In the genomic region with DNA sequence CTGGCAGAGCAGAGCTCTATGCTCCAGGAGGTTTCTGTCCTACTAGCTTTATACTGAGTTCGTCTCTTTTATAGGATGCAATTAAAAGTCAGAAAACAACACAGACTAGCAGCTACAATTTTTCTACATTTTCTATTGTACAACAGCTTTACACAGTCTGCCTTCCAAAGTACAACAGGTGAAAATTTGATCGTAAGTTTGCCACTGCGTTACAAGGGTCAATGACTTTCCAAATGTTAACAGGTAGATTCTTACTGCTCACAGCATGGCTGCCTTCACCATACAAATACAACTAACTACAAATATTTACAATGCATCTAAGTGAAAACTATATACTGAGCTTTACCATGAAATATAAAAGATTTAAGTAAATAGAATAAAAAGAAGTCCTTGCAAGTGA, we compare ENCODE assay signal across 2 cellular contexts.
TF ChIP-seq lines count a peak whose summit lies in the region.

No MANE protein-coding gene starts in this region.

TF ChIP-seq in liver, 16 proteins besides CTCF, POLR2A, EP300 and RAD21 (continued from another document):
- TF ChIP-seq REST (IDR thresholded peaks at IDR 0.05) (no peak), EGR1 (IDR thresholded peaks at IDR 0.05; ENCODE audit: low read depth in 2 of 2) (no peak), MAX (IDR thresholded peaks at IDR 0.05) (no peak), RXRA (IDR thresholded peaks at IDR 0.05) (peak; percentile 18 to 52)

TF ChIP-seq in HepG2, 621 proteins besides CTCF, POLR2A, EP300 and RAD21 (continued from another document):
- TF ChIP-seq FUBP1 (CRISPR knock-in tag; IDR thresholded peaks at IDR 0.05; ENCODE audit: borderline replicate concordance) (no peak), ZNF12 (CRISPR knock-in tag; IDR thresholded peaks at IDR 0.05) (no peak), AKAP8 (CRISPR knock-in tag; IDR thresholded peaks at IDR 0.05) (no peak), ZNF263 (CRISPR knock-in tag; IDR thresholded peaks at IDR 0.05) (no peak), ZMAT5 (CRISPR knock-in tag; IDR thresholded peaks at IDR 0.05; ENCODE audit: borderline replicate concordance, low read depth) (no peak), ZSCAN20 (CRISPR knock-in tag; IDR thresholded peaks at IDR 0.05; ENCODE audit: borderline replicate concordance) (no peak), ZNF180 (CRISPR knock-in tag; IDR thresholded peaks at IDR 0.05; ENCODE audit: borderline replicate concordance, low read depth) (no peak), ZBTB1 (CRISPR knock-in tag; IDR thresholded peaks at IDR 0.05; ENCODE audit: borderline replicate concordance) (no peak), FOXC1 (CRISPR knock-in tag; IDR thresholded peaks at IDR 0.05; ENCODE audit: borderline replicate concordance) (no peak), ZFY (CRISPR knock-in tag; IDR thresholded peaks at IDR 0.05) (no peak), MXD4 (CRISPR knock-in tag; IDR thresholded peaks at IDR 0.05) (no peak), RAD51 (IDR thresholded peaks at IDR 0.05; ENCODE audit: borderline replicate concordance) (no peak), RARA (CRISPR knock-in tag; IDR thresholded peaks at IDR 0.05) (no peak), HOXD1 (CRISPR knock-in tag; IDR thresholded peaks at IDR 0.05) (no peak)
- TF ChIP-seq, protein P1, sequence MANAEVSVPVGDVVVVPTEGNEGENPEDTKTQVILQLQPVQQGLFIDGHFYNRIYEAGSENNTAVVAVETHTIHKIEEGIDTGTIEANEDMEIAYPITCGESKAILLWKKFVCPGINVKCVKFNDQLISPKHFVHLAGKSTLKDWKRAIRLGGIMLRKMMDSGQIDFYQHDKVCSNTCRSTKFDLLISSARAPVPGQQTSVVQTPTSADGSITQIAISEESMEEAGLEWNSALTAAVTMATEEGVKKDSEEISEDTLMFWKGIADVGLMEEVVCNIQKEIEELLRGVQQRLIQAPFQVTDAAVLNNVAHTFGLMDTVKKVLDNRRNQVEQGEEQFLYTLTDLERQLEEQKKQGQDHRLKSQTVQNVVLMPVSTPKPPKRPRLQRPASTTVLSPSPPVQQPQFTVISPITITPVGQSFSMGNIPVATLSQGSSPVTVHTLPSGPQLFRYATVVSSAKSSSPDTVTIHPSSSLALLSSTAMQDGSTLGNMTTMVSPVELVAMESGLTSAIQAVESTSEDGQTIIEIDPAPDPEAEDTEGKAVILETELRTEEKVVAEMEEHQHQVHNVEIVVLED (CRISPR knock-in tag; IDR thresholded peaks at IDR 0.05; ENCODE audit: borderline replicate concordance) = no peak
TF ChIP-seq in HepG2: peak in this region for 0.
